In the genomic region with DNA sequence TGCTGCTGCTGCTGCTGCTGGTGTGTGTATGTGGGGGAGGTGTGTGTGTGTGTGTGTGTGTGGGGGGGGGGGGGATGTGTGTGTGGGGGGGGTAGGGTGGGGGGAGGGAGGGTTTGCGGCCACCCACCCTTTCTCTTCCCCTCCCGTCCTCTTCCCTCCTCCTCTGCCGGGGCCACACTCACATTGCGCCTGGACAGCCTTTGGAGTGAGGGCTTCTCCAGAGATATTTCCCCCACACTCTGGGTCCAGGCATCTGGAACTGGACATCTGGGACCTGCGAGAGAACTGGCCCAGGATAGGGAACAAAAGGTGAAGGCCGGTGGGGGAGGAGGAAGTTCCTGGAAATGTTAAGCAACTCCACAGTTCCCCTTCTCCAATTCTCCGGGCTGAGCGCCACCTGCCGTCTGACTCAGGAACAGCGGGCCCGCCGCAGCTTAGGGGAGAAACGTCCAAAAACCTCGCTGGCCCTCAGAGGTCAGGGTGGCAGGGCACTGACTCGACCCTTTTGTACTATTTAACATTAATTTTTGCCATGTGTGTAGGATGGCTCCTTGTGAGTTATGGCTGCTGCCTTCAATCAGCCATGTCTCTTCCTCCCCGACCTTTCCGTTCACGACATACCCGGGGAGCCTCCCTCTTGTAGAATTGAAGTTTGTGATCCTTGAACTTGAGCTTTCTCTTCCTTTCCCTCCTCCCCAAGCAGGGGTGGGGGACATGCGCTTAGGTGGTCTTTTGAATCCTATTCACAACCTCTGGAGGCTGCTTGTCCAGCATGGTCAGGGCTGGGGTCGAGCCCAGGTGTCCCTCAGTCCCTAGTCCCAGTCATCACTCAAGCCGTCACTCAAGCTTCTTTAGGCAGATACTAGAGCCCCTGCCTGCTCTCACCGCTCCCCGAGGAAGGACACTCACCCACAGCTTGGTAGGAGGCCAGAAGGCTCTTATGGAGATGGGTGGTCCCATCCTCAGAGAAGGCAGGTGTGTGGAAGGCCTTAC, we compare ENCODE assay signal across 1 cellular context.
TF ChIP-seq lines count a peak whose summit lies in the region.

Gene C1RL, minus strand, starts transcription at position 287 of the 993 bp plus-strand sequence. Its CDS starts 34 bp downstream, at position 253.

TF ChIP-seq in HepG2, 621 proteins besides CTCF, POLR2A, EP300 and RAD21 (continued from another document and continues in another):
- TF ChIP-seq STAT6 (CRISPR knock-in tag; IDR thresholded peaks at IDR 0.05; ENCODE audit: borderline replicate concordance) (no peak), RFXANK (CRISPR knock-in tag; IDR thresholded peaks at IDR 0.05) (no peak), ZNF740 (CRISPR knock-in tag; IDR thresholded peaks at IDR 0.05) (peak; percentile 92), ZSCAN9 (CRISPR knock-in tag; IDR thresholded peaks at IDR 0.05; ENCODE audit: borderline replicate concordance) (0 out of 2 replicates have a peak, but pooled peaks have one; percentile 48), ZNF788 (CRISPR knock-in tag; IDR thresholded peaks at IDR 0.05; ENCODE audit: borderline replicate concordance) (peak; percentile 26; the same call in 1 of the 2 replicates), SOX6 (IDR thresholded peaks at IDR 0.05) (no peak), SOX6 (CRISPR knock-in tag; IDR thresholded peaks at IDR 0.05) (peak; percentile 79), MNT (IDR thresholded peaks at IDR 0.05) (no peak), ZNF10 (CRISPR knock-in tag; IDR thresholded peaks at IDR 0.05; ENCODE audit: borderline replicate concordance, low read depth) (no peak), KDM3A (CRISPR knock-in tag; IDR thresholded peaks at IDR 0.05; ENCODE audit: low read depth) (peak; percentile 65; the same call in 1 of the 2 replicates), ZNF547 (CRISPR knock-in tag; IDR thresholded peaks at IDR 0.05) (no peak; the same call in 1 of the 2 replicates), SRY (CRISPR knock-in tag; IDR thresholded peaks at IDR 0.05) (0 out of 2 replicates have a peak, but pooled peaks have one; percentile 17), KLF15 (CRISPR knock-in tag; IDR thresholded peaks at IDR 0.05; ENCODE audit: borderline replicate concordance) (no peak), ZNF407 (CRISPR knock-in tag; IDR thresholded peaks at IDR 0.05; ENCODE audit: not compliant biosample characterization) (no peak), MIER2 (CRISPR knock-in tag; IDR thresholded peaks at IDR 0.05) (no peak), XRCC5 (optimal IDR thresholded peaks at IDR 0.05; ENCODE audit: low read length) (peak; percentile 95), TCF7 (IDR thresholded peaks at IDR 0.05; ENCODE audit: low read depth) (no peak), TFE3 (CRISPR knock-in tag; IDR thresholded peaks at IDR 0.05) (no peak), ZNF276 (CRISPR knock-in tag; IDR thresholded peaks at IDR 0.05; ENCODE audit: low read depth) (no peak), ZNF232 (CRISPR knock-in tag; IDR thresholded peaks at IDR 0.05; ENCODE audit: borderline replicate concordance) (0 out of 2 replicates have a peak, but pooled peaks have one; percentile 63), ZNF180 (CRISPR knock-in tag; IDR thresholded peaks at IDR 0.05; ENCODE audit: borderline replicate concordance, low read depth) (no peak), CEBPZ (IDR thresholded peaks at IDR 0.05; ENCODE audit: low read length) (no peak), KLF13 (CRISPR knock-in tag; IDR thresholded peaks at IDR 0.05) (no peak), NFIB (CRISPR knock-in tag; IDR thresholded peaks at IDR 0.05; ENCODE audit: borderline replicate concordance) (no peak), ZNF841 (CRISPR knock-in tag; IDR thresholded peaks at IDR 0.05; ENCODE audit: borderline replicate concordance) (no peak), TFDP1 (CRISPR knock-in tag; IDR thresholded peaks at IDR 0.05; ENCODE audit: borderline replicate concordance) (no peak), PHF21A (CRISPR knock-in tag; IDR thresholded peaks at IDR 0.05) (peak; percentile 77)
